Comparison of ENCODE assay signal across 1 cellular context in genomic region chr9:68894502-68894901, GRCh38.
TF ChIP-seq lines count a peak whose summit lies in the region.

No MANE protein-coding gene starts in this region.

TF ChIP-seq in H1, 55 proteins besides CTCF, POLR2A, EP300 and RAD21:
- TF ChIP-seq JUN (IDR thresholded peaks at IDR 0.05; ENCODE audit: low read depth, low read length) (no peak), POLR2AphosphoS5 (IDR thresholded peaks at IDR 0.05; ENCODE audit: low read depth, low read length) (no peak), KDM1A (IDR thresholded peaks at IDR 0.05; ENCODE audit: borderline replicate concordance, low read length) (no peak), SP4 (IDR thresholded peaks at IDR 0.05; ENCODE audit: low read length) (no peak), CHD1 (IDR thresholded peaks at IDR 0.05; ENCODE audit: low read depth, low read length) (no peak), RXRA (IDR thresholded peaks at IDR 0.05; ENCODE audit: insufficient read depth, low read depth, low read length) (no peak), RNF2 (IDR thresholded peaks at IDR 0.05; ENCODE audit: borderline replicate concordance, low read depth, low read length, missing control alignments, poor library complexity, severe bottlenecking) (no peak), ATF2 (IDR thresholded peaks at IDR 0.05; ENCODE audit: low read length) (no peak), RFX5 (IDR thresholded peaks at IDR 0.05; ENCODE audit: borderline replicate concordance, low read depth, low read length) (no peak), YY1 (IDR thresholded peaks at IDR 0.05; ENCODE audit: low read depth, low read length) (no peak), MAFK (IDR thresholded peaks at IDR 0.05; ENCODE audit: low read depth, low read length) (no peak)
